Comparison of ENCODE assay signal across 8 cellular contexts in the genomic region with DNA sequence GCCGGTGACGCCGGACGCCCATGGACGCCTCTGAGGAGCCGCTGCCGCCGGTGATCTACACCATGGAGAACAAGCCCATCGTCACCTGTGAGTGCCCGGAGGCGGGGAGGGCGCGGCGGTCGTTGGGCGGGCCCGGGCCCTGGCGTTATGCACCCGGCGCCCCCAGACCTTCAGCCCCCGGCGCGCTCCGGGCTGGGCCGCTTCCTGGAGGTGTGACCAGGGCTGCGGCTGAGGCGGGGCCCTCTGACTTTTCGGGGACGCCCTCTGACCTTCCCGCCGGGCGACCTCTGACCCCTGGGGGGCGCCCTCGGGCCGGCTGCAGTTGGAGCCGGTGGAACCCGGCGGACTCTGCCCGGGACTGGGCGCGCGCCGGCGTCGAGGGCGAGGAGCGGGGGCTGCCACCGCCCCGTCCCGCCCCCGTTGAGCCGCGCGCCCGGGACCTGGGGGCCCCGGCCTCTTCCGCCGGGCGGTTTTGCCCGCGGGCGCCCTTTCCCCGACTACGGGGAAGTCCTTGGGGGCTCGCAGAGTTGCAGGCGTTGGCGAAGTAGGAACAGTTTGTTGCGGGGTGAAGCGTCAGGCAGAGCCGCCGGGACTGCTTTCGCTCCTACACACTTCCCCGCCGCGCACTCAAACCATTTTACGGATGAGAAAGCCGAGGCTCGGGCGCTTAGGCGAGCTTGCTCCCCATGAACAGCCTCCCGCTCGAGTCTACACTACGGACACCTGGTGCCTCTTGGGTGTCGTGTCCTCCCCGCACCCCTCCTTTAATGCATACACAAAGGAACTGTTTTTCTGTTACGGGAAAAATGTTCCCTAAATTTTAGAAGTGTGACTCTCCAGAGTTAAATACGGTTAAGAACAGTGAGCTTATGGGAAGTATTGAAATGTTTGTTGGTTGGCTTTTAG.
A peak's percentile ranks its signal among the peaks of the same experiment; 100 is the strongest.
DNase-seq lines count a peak whose midpoint lies in the region; ATAC-seq and TF ChIP-seq lines count a peak whose summit lies in the region.

No MANE protein-coding gene starts in this region.

- peak overlapping the region; percentile 97 for H3K4me2 ChIP-seq in OCI-LY3 (ENCODE audit: low read length)

- peak overlapping the region; percentile 83 for H3K9ac ChIP-seq in OCI-LY3 (ENCODE audit: low read length)

- peaks cover 53% of the 10 kb centered on the region for H3K79me2 ChIP-seq in OCI-LY3 (ENCODE audit: low read length)

- H3K9me3 ChIP-seq in OCI-LY3 (ENCODE audit: insufficient read depth, low read length): no peaks in the 10 kb centered on the region

- peaks cover 5% of the 10 kb centered on the region for H3K27me3 Mint-ChIP-seq in nephron progenitor cell (ENCODE audit: low read depth, poor library complexity)
- no peaks in the 10 kb centered on the region for H3K27me3 Mint-ChIP-seq in stimulated activated naive CD8-positive, alpha-beta T cell treated with anti-CD3 and anti-CD28 coated beads, Interleukin-15, Interleukin-2, amounts not matched to agents 100 ng/mL and 50 ng/mL, for 24 hours

- H3K4me3 ChIP-seq in OCI-LY3 (ENCODE audit: low read length) (peak overlapping the region; percentile 88), fibroblast of mammary gland (ENCODE audit: control insufficient read depth, low read depth, low read length) (peak overlapping the region; percentile 72)

- H3K36me3 Mint-ChIP-seq in nephron progenitor cell (ENCODE audit: low read depth): no peaks in the 10 kb centered on the region
- H3K36me3 Mint-ChIP-seq in stimulated activated naive CD8-positive, alpha-beta T cell treated with anti-CD3 and anti-CD28 coated beads, Interleukin-15, Interleukin-2, amounts not matched to agents 100 ng/mL and 50 ng/mL, for 24 hours (ENCODE audit: low read depth): peaks cover 21% of the 10 kb centered on the region

- no peak overlapping the region for H2AFZ ChIP-seq in OCI-LY3 (ENCODE audit: low read depth, low read length)

- H3K27ac Mint-ChIP-seq in nephron progenitor cell: peak overlapping the region; percentile 84
- H3K27ac Mint-ChIP-seq in stimulated activated naive CD8-positive, alpha-beta T cell treated with anti-CD3 and anti-CD28 coated beads, Interleukin-15, Interleukin-2, amounts not matched to agents 100 ng/mL and 50 ng/mL, for 24 hours: peak overlapping the region; percentile 95

- peak overlapping the region; percentile 89 for H3K4me3 Mint-ChIP-seq in nephron progenitor cell
- peak overlapping the region; percentile 98 for H3K4me3 Mint-ChIP-seq in stimulated activated naive CD8-positive, alpha-beta T cell treated with anti-CD3 and anti-CD28 coated beads, Interleukin-15, Interleukin-2, amounts not matched to agents 100 ng/mL and 50 ng/mL, for 24 hours

- H4K20me1 ChIP-seq in OCI-LY3 (ENCODE audit: insufficient read depth, low read length): no peaks in the 10 kb centered on the region

- peak overlapping the region; percentile 95 for H3K27ac ChIP-seq in OCI-LY3 (ENCODE audit: low read length)

- no peaks in the 10 kb centered on the region for H3K36me3 ChIP-seq in OCI-LY3 (replicated peaks; ENCODE audit: low read depth, low read length)

- peaks cover 43% of the 10 kb centered on the region for H3K4me1 ChIP-seq in OCI-LY3 (ENCODE audit: low read length)

- ATAC-seq in GM18868 (IDR thresholded peaks at IDR 0.05; ENCODE audit: unreplicated experiment) (peak; percentile 41), HG03139 (IDR thresholded peaks at IDR 0.05; ENCODE audit: unreplicated experiment) (peak; percentile 61)

- peaks cover 41% of the 10 kb centered on the region for H3K4me1 Mint-ChIP-seq in nephron progenitor cell
- H3K4me1 Mint-ChIP-seq in stimulated activated naive CD8-positive, alpha-beta T cell treated with anti-CD3 and anti-CD28 coated beads, Interleukin-15, Interleukin-2, amounts not matched to agents 100 ng/mL and 50 ng/mL, for 24 hours (ENCODE audit: low read depth): peaks cover 55% of the 10 kb centered on the region

- DNase-seq in AG08395 (ENCODE audit: low spot score) (peak; percentile 26), fibroblast of mammary gland (ENCODE audit: low read depth) (no peak), nephron progenitor cell (peak; percentile 77)
- peak; percentile 92 to 94 for DNase-seq in activated T-cell treated with anti-CD3 and anti-CD28 coated beads, Interleukin-2, amount 50 U/mL, for 48 hours

- TF ChIP-seq CTCF in OCI-LY3 (IDR thresholded peaks at IDR 0.05; ENCODE audit: low read depth, low read length) (peak; percentile 39), fibroblast of mammary gland (conservative IDR thresholded peaks at IDR 0.05; ENCODE audit: control insufficient read depth, insufficient read depth, low read depth, low read length) (no peak), nephron progenitor cell (IDR thresholded peaks at IDR 0.05) (no peak)

- H3K27me3 ChIP-seq in OCI-LY3 (ENCODE audit: low read depth, low read length): no peaks in the 10 kb centered on the region

- H3K9me3 Mint-ChIP-seq in nephron progenitor cell: peaks cover 3% of the 10 kb centered on the region
- H3K9me3 Mint-ChIP-seq in stimulated activated naive CD8-positive, alpha-beta T cell treated with anti-CD3 and anti-CD28 coated beads, Interleukin-15, Interleukin-2, amounts not matched to agents 100 ng/mL and 50 ng/mL, for 24 hours: no peaks in the 10 kb centered on the region
